8 cellular contexts compared by ENCODE assay signal in genomic region chr1:110962892-110963665, GRCh38. TPM values are rescaled to one million over a fixed set of nuclear protein-coding genes. Genes with fewer than 3 reads are reported as not detected.
DNase-seq lines count a peak whose midpoint lies in the region; ATAC-seq and TF ChIP-seq lines count a peak whose summit lies in the region.

No MANE protein-coding gene starts in this region.

- H3K27me3 ChIP-seq in KMS-11 (ENCODE audit: insufficient read depth, low read depth) = no peaks in the 10 kb centered on the region

- CTCF ChIA-PET in RWPE1 (lab: Yijun Ruan, JAX) = no interaction called here

- peaks cover 23% of the 10 kb centered on the region for H3K4me1 ChIP-seq in KMS-11 (ENCODE audit: low read depth, poor library complexity, severe bottlenecking)

- H3K27ac ChIP-seq in KMS-11 (peak overlapping the region; percentile 100), RWPE1 (peak overlapping the region; percentile 99)

- POLR2A ChIA-PET in RWPE1 (lab: Yijun Ruan, JAX; ENCODE audit: low non-redundant PET) = no interaction called here

- H3K79me2 ChIP-seq in KMS-11 (ENCODE audit: insufficient read depth, low read depth) = peaks cover 45% of the 10 kb centered on the region

- TF ChIP-seq CTCF in KMS-11 (conservative IDR thresholded peaks at IDR 0.05; ENCODE audit: low read depth, low read length) (peak; percentile 7; the same call in 1 of the 2 replicates), RWPE1 (conservative IDR thresholded peaks at IDR 0.05; ENCODE audit: low read depth) (no peak; the same call in 1 of the 2 replicates), fibroblast of villous mesenchyme (IDR thresholded peaks at IDR 0.05; ENCODE audit: insufficient read depth, low read depth, low read length) (peak; percentile 21), neural crest cell (conservative IDR thresholded peaks at IDR 0.05) (no peak)

- H4K20me1 ChIP-seq in KMS-11 (ENCODE audit: insufficient read depth) = no peaks in the 10 kb centered on the region

- H3K36me3 Mint-ChIP-seq in neural crest cell (ENCODE audit: low read depth) = peaks cover 22% of the 10 kb centered on the region

- H3K27me3 Mint-ChIP-seq in neural crest cell (ENCODE audit: low read depth) = peaks cover 13% of the 10 kb centered on the region
- H3K27me3 Mint-ChIP-seq in stimulated activated naive CD8-positive, alpha-beta T cell treated with anti-CD3 and anti-CD28 coated beads, Interleukin-15, amount 100 ng/mL, for 72 hours = peaks cover 8% of the 10 kb centered on the region

- H3K4me2 ChIP-seq in KMS-11 = peak overlapping the region; percentile 83

- H3K9me3 Mint-ChIP-seq in neural crest cell = peaks cover 20% of the 10 kb centered on the region
- H3K9me3 Mint-ChIP-seq in stimulated activated naive CD8-positive, alpha-beta T cell treated with anti-CD3 and anti-CD28 coated beads, Interleukin-15, amount 100 ng/mL, for 72 hours = peaks cover 30% of the 10 kb centered on the region in 2 donors

- peak overlapping the region; percentile 90 for H3K4me3 Mint-ChIP-seq in neural crest cell
- peak overlapping the region; percentile 86 to 96 for H3K4me3 Mint-ChIP-seq in stimulated activated naive CD8-positive, alpha-beta T cell treated with anti-CD3 and anti-CD28 coated beads, Interleukin-15, amount 100 ng/mL, for 72 hours

- peaks cover 12% of the 10 kb centered on the region for H3K4me1 Mint-ChIP-seq in neural crest cell
- H3K4me1 Mint-ChIP-seq in stimulated activated naive CD8-positive, alpha-beta T cell treated with anti-CD3 and anti-CD28 coated beads, Interleukin-15, amount 100 ng/mL, for 72 hours = peaks cover 41% of the 10 kb centered on the region

- H3K9ac ChIP-seq in KMS-11 = peak overlapping the region; percentile 97

- DNase-seq in COLO668 (lab: John Stamatoyannopoulos, UW; ENCODE audit: unreplicated experiment) (peak; percentile 71), RWPE1 (ENCODE audit: low spot score) (peak; percentile 37), activated gamma-delta T cell (lab: John Stamatoyannopoulos, UW) (peak; percentile 29), fibroblast of villous mesenchyme (ENCODE audit: low read depth) (peak; percentile 91), neural crest cell (ENCODE audit: low read depth, low spot score) (peak; percentile 15)
- DNase-seq in stimulated activated naive CD8-positive, alpha-beta T cell treated with anti-CD3 and anti-CD28 coated beads, Interleukin-15, amount 100 ng/mL, for 72 hours = peak; percentile 71 to 75

- H3K4me3 ChIP-seq in KMS-11 (IDR thresholded peaks at IDR 0.05; ENCODE audit: insufficient read depth, low read depth, low read length) = peak overlapping the region; percentile 29
- H3K4me3 ChIP-seq in fibroblast of villous mesenchyme (ENCODE audit: low read depth, low read length) = peak overlapping the region; percentile 97

- peak overlapping the region; percentile 63 for H2AFZ ChIP-seq in KMS-11 (ENCODE audit: low read depth)

- 0 out of 2 replicates have a peak, but pooled peaks cover 5% of the 10 kb centered on the region for H3K36me3 ChIP-seq in KMS-11 (ENCODE audit: insufficient read depth)

- ATAC-seq in GM21528 (IDR thresholded peaks at IDR 0.05; ENCODE audit: low FRiP score, unreplicated experiment) = peak; percentile 49
- peak; percentile 61 for ATAC-seq in stimulated activated naive CD8-positive, alpha-beta T cell treated with anti-CD3 and anti-CD28 coated beads, Interleukin-15, amount 100 ng/mL, for 72 hours

- peak overlapping the region; percentile 44 for H3K27ac Mint-ChIP-seq in neural crest cell (ENCODE audit: unreplicated experiment)
- H3K27ac Mint-ChIP-seq in stimulated activated naive CD8-positive, alpha-beta T cell treated with anti-CD3 and anti-CD28 coated beads, Interleukin-15, amount 100 ng/mL, for 72 hours = peak overlapping the region; percentile 99 to 100

RNA-seq across cellular contexts. Expression of gene LRIF1, which starts 0.6 kb away (rescaled TPM):
- 12.9 and 19.4 TPM in 2 replicates for total RNA-seq in fibroblast of villous mesenchyme
- total RNA-seq in neural crest cell = 9.7 and 10.9 TPM in 2 replicates

Comparison
In these comparisons a context has a peak if more than half of its experiments do, and no peak if none do; other contexts are left out.
1. Peak in every context shown above with its lines: DNase-seq, ATAC-seq, H3K4me3 ChIP-seq and H3K27ac ChIP-seq.
2. DNase-seq: peak in every context shown above with its lines; median percentile 91 in fibroblast of villous mesenchyme; 73 in stimulated activated naive CD8-positive, alpha-beta T cell treated with anti-CD3 and anti-CD28 coated beads, Interleukin-15, amount 100 ng/mL, for 72 hours; 71 in COLO668; 37 in RWPE1; 29 in activated gamma-delta T cell; 15 in neural crest cell.
3. CTCF ChIP-seq: peak in KMS-11 (single experiment) and fibroblast of villous mesenchyme (single experiment); none in RWPE1 (single experiment) and neural crest cell (single experiment).